ENCODE assay signal across 8 cellular contexts in the genomic region with DNA sequence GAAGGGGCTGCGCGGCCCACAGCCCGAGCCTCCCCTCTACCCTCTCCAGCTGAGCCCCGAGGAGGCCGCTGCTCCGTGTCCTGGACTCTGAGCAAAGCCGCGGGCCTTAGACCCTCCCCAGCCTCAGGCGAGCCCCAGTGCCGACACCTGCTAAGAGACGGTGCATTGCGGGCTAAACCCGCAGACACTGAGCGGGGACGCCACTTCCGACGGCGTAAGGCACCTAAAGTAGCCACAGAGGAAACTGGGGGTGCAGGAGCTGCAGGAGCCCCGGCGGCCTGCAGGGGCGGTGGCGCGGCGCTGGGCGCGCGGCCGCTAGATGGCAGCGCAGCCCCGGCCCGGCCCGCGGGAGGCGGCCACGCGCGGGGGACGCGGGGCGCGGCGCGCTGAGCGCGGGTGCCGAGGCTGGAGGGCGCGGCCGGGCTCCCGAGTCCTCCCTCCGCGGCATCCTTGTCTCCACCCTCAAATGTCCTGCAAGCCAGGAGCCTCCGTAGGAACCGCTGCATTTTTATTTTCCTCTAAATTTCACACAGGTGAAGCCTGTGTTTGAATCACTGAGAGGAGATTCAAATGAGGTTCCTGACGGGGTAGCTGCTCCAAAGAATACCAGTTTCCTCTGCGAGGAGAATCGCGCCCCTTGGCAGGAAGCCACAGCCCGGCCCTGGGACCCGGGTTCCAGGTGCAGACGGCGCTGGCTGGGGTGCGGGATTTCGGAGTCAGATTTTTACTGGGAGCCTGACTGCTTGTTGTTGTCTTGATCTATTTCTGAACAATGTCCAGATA.
DNase-seq lines count a peak whose midpoint lies in the region; ATAC-seq, FAIRE-seq and TF ChIP-seq lines count a peak whose summit lies in the region.

No MANE protein-coding gene starts in this region.

- RAD21 ChIA-PET in GM12878 (lab: Charles Lee; ENCODE audit: unreplicated experiment): no interaction called here

- no peak for FAIRE-seq in GM12878 (lab: Jason Lieb, UNC)

- SMC1A ChIA-PET in GM12878 (lab: Charles Lee; ENCODE audit: uncharacterized antibody, unreplicated experiment): no interaction called here

- TF ChIP-seq POLR2A in GM12878 (IDR thresholded peaks at IDR 0.05; ENCODE audit: low read depth, low read length): no peak

- no peaks in the 10 kb centered on the region for H3K36me3 ChIP-seq in HUES64 (ENCODE audit: insufficient read depth, low read length)
- H3K36me3 ChIP-seq in GM12878 (ENCODE audit: control insufficient read depth in 2 of 2, insufficient read depth in 2 of 2, low read length in 1 of 2): no peaks in the 10 kb centered on the region

- peaks cover 18% of the 10 kb centered on the region for H3K4me1 ChIP-seq in HUES64 (ENCODE audit: insufficient read depth, low read length)
- no peaks in the 10 kb centered on the region for H3K4me1 ChIP-seq in GM12878 (ENCODE audit: control insufficient read depth, insufficient read depth, low read length)

- H3K4me2 ChIP-seq in GM12878 (ENCODE audit: control insufficient read depth, insufficient read depth): peak overlapping the region; percentile 50; the same call in 1 of the 2 replicates

- peak; percentile 69 for DNase-seq in Daoy (ENCODE audit: low read depth)
- DNase-seq in T-helper 22 cell (ENCODE audit: low read depth): peak; percentile 25
- no peak for DNase-seq in GM12878 (ENCODE audit: low read depth, low spot score)
- DNase-seq in iris pigment epithelial cell (ENCODE audit: low read depth): peak; percentile 43
- peak; percentile 49 to 64 for DNase-seq in stimulated activated CD4-positive, alpha-beta T cell treated with anti-CD3 and anti-CD28 coated beads, Interleukin-2, amount 100 ng/mL, for 24 hours
- no peak for DNase-seq in ureter (ENCODE audit: low spot score)

- no TSS peak for BruUV-seq in GM12878 (replicated peaks; lab: Mats Ljungman, UMichigan)

- intact Hi-C loops in GM12878 (cut with micrococcal nuclease; ENCODE audit: unreplicated experiment): loop anchor here (5.0 kb wide), 1 partner anchor 1347 kb away; no protein-coding TSS in a partner anchor

- no peaks in the 10 kb centered on the region for H4K20me1 ChIP-seq in GM12878 (ENCODE audit: control insufficient read depth, insufficient read depth)

- 11% methylated on average over 64 of the region's 64 CpGs for whole genome bisulfite sequencing in HUES64
- 37% methylated on average over 54 of the region's 64 CpGs for WGBS in GM12878 (ENCODE audit: insufficient coverage, insufficient replicate concordance, low lambda C conversion rate, missing lambda C conversion rate)

- H3K27me3 ChIP-seq in HUES64 (ENCODE audit: insufficient read depth, low read length): no peaks in the 10 kb centered on the region
- no peaks in the 10 kb centered on the region for H3K27me3 ChIP-seq in GM12878 (replicated peaks in 1 of 2; ENCODE audit: control insufficient read depth in 2 of 2, insufficient read depth in 2 of 2, low read length in 1 of 2)

- no peaks in the 10 kb centered on the region for H3K79me2 ChIP-seq in GM12878 (ENCODE audit: control insufficient read depth, insufficient read depth, low read length)

- ATAC-seq in GM21526 (IDR thresholded peaks at IDR 0.05; ENCODE audit: low FRiP score, unreplicated experiment): peak; percentile 99
- peak; percentile 91 for ATAC-seq in GM12878

- peak overlapping the region; percentile 27; the same call in 1 of the 2 replicates for H2AFZ ChIP-seq in GM12878 (ENCODE audit: control insufficient read depth, low read depth, low read length)

- H3K4me3 ChIP-seq in HUES64 (ENCODE audit: low read length) (peak overlapping the region; percentile 72), GM12878 (no peak overlapping the region)

- no peak for TF ChIP-seq EP300 in GM12878 (IDR thresholded peaks at IDR 0.05; ENCODE audit: borderline replicate concordance in 1 of 2, control insufficient read depth in 1 of 2, low read depth in 2 of 2, low read length in 2 of 2)

- H3K27ac ChIP-seq in HUES64 (ENCODE audit: low read depth, low read length) (no peak overlapping the region), GM12878 (ENCODE audit: control insufficient read depth, insufficient read depth) (no peak overlapping the region)

- in situ Hi-C loops in GM12878 (cut with MboI): loop anchor here (25.0 kb wide), 1 partner anchor 1337 kb away; no protein-coding TSS in a partner anchor

- H3K9me3 ChIP-seq in HUES64 (ENCODE audit: insufficient read depth, low read depth, low read length) (no peaks in the 10 kb centered on the region), GM12878 (replicated peaks; ENCODE audit: control insufficient read depth, insufficient read depth, low read length) (no peaks in the 10 kb centered on the region)

- TF ChIP-seq CTCF in GM12878 (IDR thresholded peaks at IDR 0.05 in 2 of 3, conservative IDR thresholded peaks at IDR 0.05 in 1 of 3; ENCODE audit: control insufficient read depth in 2 of 3, extremely low read depth in 1 of 3, insufficient read depth in 1 of 3, low read depth in 3 of 3, low read length in 3 of 3): peak; percentile 77 to 91 (median 84); a peak in 5 of 6 replicates

- H3K9ac ChIP-seq in HUES64 (ENCODE audit: low read depth, low read length) (peak overlapping the region; percentile 74), GM12878 (ENCODE audit: control insufficient read depth, insufficient read depth, low read length) (no peak overlapping the region)

- CTCF ChIA-PET in GM12878 (lab: Yijun Ruan, JAX): no interaction called here

- POLR2A ChIA-PET in GM12878 (lab: Charles Lee): no interaction called here

- TF ChIP-seq RAD21 in GM12878 (IDR thresholded peaks at IDR 0.05; ENCODE audit: insufficient read depth, low read depth, low read length): peak; percentile 50

TF ChIP-seq in GM12878, 131 proteins besides CTCF, POLR2A, EP300 and RAD21:
- TF ChIP-seq YY1 (IDR thresholded peaks at IDR 0.05; ENCODE audit: low read depth, low read length) (peak; percentile 67; the same call in 1 of the 2 replicates), RFX5 (IDR thresholded peaks at IDR 0.05; ENCODE audit: low read depth, low read length) (no peak), SMARCA5 (IDR thresholded peaks at IDR 0.05) (peak; percentile 80; the same call in 1 of the 2 replicates), SMC3 (IDR thresholded peaks at IDR 0.05; ENCODE audit: borderline replicate concordance, low read length) (peak; percentile 21; the same call in 1 of the 2 replicates), TCF12 (IDR thresholded peaks at IDR 0.05; ENCODE audit: low read depth, low read length) (0 out of 2 replicates have a peak, but pooled peaks have one; percentile 1), SRF (IDR thresholded peaks at IDR 0.05; ENCODE audit: low read depth in 2 of 2, low read length in 2 of 2) (peak in 1 of 2 experiments; percentile 20; a peak in 1 of 4 replicates)

Comparison
In these comparisons a context has a peak if more than half of its experiments do, and no peak if none do; other contexts are left out.
1. DNase-seq: peak in Daoy (single experiment), T-helper 22 cell (single experiment), iris pigment epithelial cell (single experiment) and stimulated activated CD4-positive, alpha-beta T cell treated with anti-CD3 and anti-CD28 coated beads, Interleukin-2, amount 100 ng/mL, for 24 hours (2 of 2); none in GM12878 (single experiment) and ureter (single experiment).